Comparison of ENCODE assay signal across 25 cellular contexts in the genomic region with DNA sequence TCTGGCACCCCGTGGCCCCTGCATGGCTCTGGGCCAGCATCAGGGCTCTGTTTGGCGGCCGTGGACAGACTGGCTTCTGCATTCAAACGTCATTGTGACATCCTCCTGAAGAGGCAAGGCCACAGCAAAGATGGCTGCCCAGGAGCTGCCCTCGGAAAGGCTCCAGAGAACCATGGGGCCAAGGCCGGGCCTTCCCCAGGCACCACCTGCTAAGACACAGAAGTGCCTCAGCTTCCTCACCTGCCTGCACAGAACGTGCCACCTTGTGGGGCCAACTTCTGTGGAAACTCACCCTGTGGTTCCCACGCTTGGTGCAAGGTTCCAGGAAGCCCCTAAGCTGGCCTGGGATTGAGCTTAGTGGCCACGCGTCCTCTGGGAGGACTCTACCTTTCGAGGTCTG.
"Had no signal": no experiment of that assay in that cellular context is flagged by ENCODE, and none has a peak within 500 bp of the region (broad histone marks: within the 10 kb centered on the region; RNA-seq: fewer than 3 reads in every experiment).

No MANE protein-coding gene starts in this region.

- H3K27ac Mint-ChIP-seq: dendritic cell treated with granulocyte-macrophage colony-stimulating factor and Interleukin-4, amounts not matched to agents 40 ng/mL and 50 ng/mL, for 4 days; mesothelial cell of epicardium had no signal

- H3K27ac ChIP-seq: colonic mucosa, epithelial cell of prostate, esophagus squamous epithelium, gastrocnemius medialis, heart left ventricle, hepatocyte, left ventricle myocardium inferior, lower lobe of right lung had no signal

- H3K4me3 Mint-ChIP-seq: dendritic cell treated with granulocyte-macrophage colony-stimulating factor and Interleukin-4, amounts not matched to agents 40 ng/mL and 50 ng/mL, for 4 days; mesothelial cell of epicardium had no signal

- DNase-seq: cerebellar nuclear complex; colonic mucosa; cortex of kidney; effector CD8-positive, alpha-beta T cell; erythroblast; esophagus squamous epithelium; foreskin fibroblast; foreskin melanocyte; gastrocnemius medialis; heart left ventricle; hypothalamus; kidney glomerular epithelial cell; left colon; left ventricle myocardium inferior; lower lobe of right lung; mesenchymal stem cell; mucosa of descending colon; naive B cell had no signal

- H3K79me2 ChIP-seq: hepatocyte had no signal

- FAIRE-seq: endometrium, islet of Langerhans, keratinocyte had no signal

- H2AFZ ChIP-seq: hepatocyte had no signal

- H3K36me3 ChIP-seq: colonic mucosa, esophagus squamous epithelium, gastrocnemius medialis, heart left ventricle, left ventricle myocardium inferior, lower lobe of right lung had no signal

- H3K4me1 Mint-ChIP-seq: mesothelial cell of epicardium, naive B cell had no signal

- H3K4me2 ChIP-seq: hepatocyte had no signal

- H3K4me3 ChIP-seq: colonic mucosa, esophagus squamous epithelium, gastrocnemius medialis, heart left ventricle, hepatocyte, left ventricle myocardium inferior, lower lobe of right lung, mucosa of descending colon had no signal

- H3K4me1 ChIP-seq: colonic mucosa, esophagus squamous epithelium, gastrocnemius medialis, heart left ventricle, left ventricle myocardium inferior, lower lobe of right lung had no signal

- H3K27me3 ChIP-seq: colonic mucosa, esophagus squamous epithelium, gastrocnemius medialis, heart left ventricle, hepatocyte had no signal

- H3K9me3 ChIP-seq: colonic mucosa, gastrocnemius medialis had no signal

- H3K27me3 Mint-ChIP-seq: dendritic cell treated with granulocyte-macrophage colony-stimulating factor and Interleukin-4, amounts not matched to agents 40 ng/mL and 50 ng/mL, for 4 days; naive B cell had no signal
